17 cellular contexts compared by ENCODE assay signal in the genomic region with DNA sequence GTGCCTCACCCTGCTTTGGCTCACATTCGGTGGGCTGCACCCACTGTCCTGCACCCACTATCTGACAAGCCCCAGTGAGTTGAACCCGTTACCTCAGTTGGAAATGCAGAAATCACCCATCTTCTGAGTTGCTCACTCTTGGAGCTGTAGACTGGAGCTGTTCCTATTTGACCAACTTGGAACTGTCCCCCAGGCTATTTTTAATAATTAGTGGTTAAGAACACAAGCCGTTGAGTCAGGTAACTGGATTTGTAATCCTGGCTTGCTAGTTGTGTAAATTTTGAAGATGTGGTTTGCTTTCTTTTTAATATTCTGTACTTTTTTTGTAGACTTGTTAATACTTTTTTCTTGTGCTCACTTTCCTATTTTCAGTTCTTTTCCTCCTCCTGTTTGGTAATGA.
DNase-seq lines count a peak whose midpoint lies in the region; ATAC-seq, FAIRE-seq and TF ChIP-seq lines count a peak whose summit lies in the region.
"Had no signal": no experiment of that assay in that cellular context is flagged by ENCODE, and none has a peak within 500 bp of the region (broad histone marks: within the 10 kb centered on the region; RNA-seq: fewer than 3 reads in every experiment).

No MANE protein-coding gene starts in this region.

- TF ChIP-seq CTCF in bronchial epithelial cell (IDR thresholded peaks at IDR 0.05; ENCODE audit: insufficient read depth, low read length, severe bottlenecking) (no peak), foreskin keratinocyte (conservative IDR thresholded peaks at IDR 0.05) (no peak), spleen (IDR thresholded peaks at IDR 0.05 in 8 of 11, conservative IDR thresholded peaks at IDR 0.05 in 3 of 11) (no peak)

- 72 to 86% (median 79%) methylated on average over 3 of the region's 3 CpGs for WGBS in spleen, 5 donors

- intact Hi-C loops in spleen (cut with DNase I; ENCODE audit: low total_unique reads), result no loop called here

- H3K4me3 ChIP-seq in bronchial epithelial cell (ENCODE audit: low read depth, low read length), result no peak overlapping the region
- H3K4me3 ChIP-seq in spleen, result no peak overlapping the region
- H3K4me3 ChIP-seq: K562, SJSA1 had no signal

- TF ChIP-seq POLR2A in spleen (IDR thresholded peaks at IDR 0.05), result no peak

- ATAC-seq in foreskin keratinocyte (peak; percentile 80), GM21381 (IDR thresholded peaks at IDR 0.05; ENCODE audit: unreplicated experiment) (no peak)
- ATAC-seq: K562 had no signal

- H3K36me3 ChIP-seq in bronchial epithelial cell (ENCODE audit: control insufficient read depth, insufficient read depth, low read length) (no peaks in the 10 kb centered on the region), spleen (no peaks in the 10 kb centered on the region)
- H3K36me3 ChIP-seq: SJSA1 had no signal

- H3K27ac ChIP-seq in foreskin keratinocyte, result no peak overlapping the region
- H3K27ac ChIP-seq in spleen, result no peak overlapping the region
- H3K27ac ChIP-seq: SJSA1 had no signal

- no peaks in the 10 kb centered on the region for H3K4me1 ChIP-seq in foreskin keratinocyte
- no peaks in the 10 kb centered on the region for H3K4me1 ChIP-seq in spleen
- H3K4me1 ChIP-seq: Caco-2, SJSA1 had no signal

- DNase-seq in EL (peak; percentile 41), M059J (ENCODE audit: low read depth) (peak; percentile 89), bronchial epithelial cell (ENCODE audit: low read depth) (peak; percentile 30), foreskin keratinocyte (peak; percentile 33 to 69), NCI-H82 treated with DMSO at 0.1 percent for 48 hours (lab: John Stamatoyannopoulos, UW; ENCODE audit: unreplicated experiment) (no peak), NCI-H524 treated with DMSO at 0.1 percent for 48 hours (lab: John Stamatoyannopoulos, UW) (no peak), spleen (no peak)
- DNase-seq: Caco-2, NCI-H1092, NCI-H1694, NCI-H2107, NCI-H2227 treated with DMSO at 0.1 percent for 48 hours, NCI-H526 had no signal

- FAIRE-seq in bronchial epithelial cell (lab: Jason Lieb, UNC), result no peak
- FAIRE-seq: H1, K562 had no signal

- peaks cover 0 to 34% (median 10%) of the 10 kb centered on the region in 8 donors for H3K9me3 ChIP-seq in spleen
- H3K9me3 ChIP-seq: Caco-2, SJSA1 had no signal

- H3K27me3 ChIP-seq in bronchial epithelial cell (ENCODE audit: control insufficient read depth, insufficient read depth, low read length) (no peaks in the 10 kb centered on the region), foreskin keratinocyte (no peaks in the 10 kb centered on the region), spleen (replicated peaks in 1 of 7) (no peaks in the 10 kb centered on the region)
- H3K27me3 ChIP-seq: SJSA1 had no signal

Comparison
In these comparisons a context has a peak if more than half of its experiments do, and no peak if none do; other contexts are left out.
1. DNase-seq: peak in EL (single experiment), M059J (single experiment), bronchial epithelial cell (single experiment) and foreskin keratinocyte (2 of 2); none in NCI-H82 treated with DMSO at 0.1 percent for 48 hours (single experiment), NCI-H524 treated with DMSO at 0.1 percent for 48 hours (single experiment) and spleen (single experiment).